In the genomic region with DNA sequence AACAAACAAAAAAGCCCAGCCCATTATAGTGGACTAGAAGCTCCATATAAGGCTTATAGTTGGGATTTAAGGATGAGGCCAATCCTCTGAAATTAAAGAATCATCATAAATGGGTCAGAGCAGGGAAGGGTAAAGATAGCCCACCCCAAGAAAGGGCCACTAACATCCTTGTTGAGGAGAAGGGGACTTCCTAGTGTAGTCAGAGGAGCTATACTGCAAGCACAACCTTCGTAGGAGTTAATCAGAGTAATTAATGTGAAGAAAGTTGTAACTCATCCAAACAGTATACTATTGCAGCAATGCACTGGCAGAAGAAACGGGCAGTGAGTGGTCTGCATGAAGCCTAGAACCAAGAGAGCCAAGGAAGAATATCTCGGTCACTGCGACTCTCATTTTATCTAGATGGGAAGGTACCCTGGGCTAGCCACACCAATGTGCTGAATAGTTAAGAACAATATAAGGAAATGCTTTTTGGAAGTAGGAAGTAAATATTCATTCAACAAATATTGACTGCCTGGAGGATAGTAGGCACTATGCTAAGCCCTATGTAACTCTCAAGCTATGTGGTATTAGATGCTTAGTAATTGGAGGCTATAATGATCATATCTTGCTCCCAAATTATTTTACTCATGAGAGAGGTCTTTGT, we compare ENCODE assay signal across 19 cellular contexts.
"Had no signal": no experiment of that assay in that cellular context is flagged by ENCODE, and none has a peak within 500 bp of the region (broad histone marks: within the 10 kb centered on the region; RNA-seq: fewer than 3 reads in every experiment).

No MANE protein-coding gene starts in this region.

- H3K36me3 ChIP-seq: left lung, neural progenitor cell, thoracic aorta, upper lobe of right lung had no signal

- H3K4me3 ChIP-seq: body of pancreas, left lung, neural progenitor cell, thoracic aorta, upper lobe of right lung had no signal

- DNase-seq: activated CD4-positive, alpha-beta memory T cell treated with anti-CD3 and anti-CD28 coated beads for 36 hours; activated CD4-positive, alpha-beta T cell treated with anti-CD3 and anti-CD28 coated beads for 36 hours; activated effector memory CD4-positive, alpha-beta T cell treated with Interleukin-2 at 50 U/mL for 16 hours; activated naive CD4-positive, alpha-beta T cell treated with anti-CD3 and anti-CD28 coated beads, Interleukin-2, amount 50 U/mL, for 16 hours; activated T-cell treated with anti-CD3 and anti-CD28 coated beads, Interleukin-2, amount 50 U/mL, for 24 hours; body of pancreas; cerebellar nuclear complex; erythroblast; hippocampal formation; left lung; SHP77 treated with DMSO at 0.1 percent for 48 hours; stimulated activated CD4-positive, alpha-beta T cell treated with anti-CD3 and anti-CD28 coated beads, Interleukin-2, amount 100 ng/mL, for 48 hours; stimulated activated naive CD8-positive, alpha-beta T cell treated with anti-CD3 and anti-CD28 coated beads, Interleukin-15, Interleukin-2, amounts not matched to agents 100 U/mL and 50 U/mL, for 24 hours; T-helper 1 cell; T1000; upper lobe of right lung had no signal

- H3K4me2 ChIP-seq: neural progenitor cell had no signal

- H3K4me1 ChIP-seq: body of pancreas, neural progenitor cell had no signal

- H3K9me3 ChIP-seq: body of pancreas, left lung, thoracic aorta, upper lobe of right lung had no signal

- H3K27ac ChIP-seq: neural progenitor cell, thoracic aorta, upper lobe of right lung had no signal

- H3K27me3 ChIP-seq: body of pancreas, left lung, neural progenitor cell, upper lobe of right lung had no signal

- ATAC-seq: activated CD4-positive, alpha-beta T cell treated with anti-CD3 and anti-CD28 coated beads for 36 hours; body of pancreas; left lung; SK-N-SH treated with all-trans-retinoic acid at 6 μM for 48 hours; stimulated activated naive CD8-positive, alpha-beta T cell treated with anti-CD3 and anti-CD28 coated beads, Interleukin-15, Interleukin-2, amounts not matched to agents 100 U/mL and 50 U/mL, for 24 hours; upper lobe of right lung had no signal

- H2AFZ ChIP-seq: neural progenitor cell had no signal
